18 cellular contexts compared by ENCODE assay signal in the genomic region with DNA sequence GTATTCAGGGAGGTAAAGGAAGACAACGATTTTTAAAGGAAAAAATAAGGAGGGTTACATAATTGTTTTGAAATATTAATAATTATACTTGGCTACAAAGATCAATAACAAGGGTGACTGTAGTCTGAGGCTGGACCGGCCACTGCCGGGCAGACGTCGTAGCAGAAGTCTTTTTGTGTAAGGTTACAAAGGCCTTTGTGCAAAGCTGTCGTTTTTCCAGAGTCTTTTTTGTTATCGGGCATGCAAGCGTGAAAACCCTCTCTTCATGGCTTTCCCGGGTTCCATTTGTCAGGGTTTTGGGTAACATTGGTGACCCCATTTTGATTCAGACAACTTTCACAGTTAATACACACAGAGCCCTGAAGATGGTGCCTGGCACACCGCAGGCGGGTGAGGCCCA. TPM values are rescaled to one million over a fixed set of nuclear protein-coding genes. Genes with fewer than 3 reads are reported as not detected.
DNase-seq lines count a peak whose midpoint lies in the region; ATAC-seq, FAIRE-seq and TF ChIP-seq lines count a peak whose summit lies in the region.
"Had no signal": no experiment of that assay in that cellular context is flagged by ENCODE, and none has a peak within 500 bp of the region (broad histone marks: within the 10 kb centered on the region; RNA-seq: fewer than 3 reads in every experiment).

No MANE protein-coding gene starts in this region.

- TF ChIP-seq POLR2A in GM12892 (IDR thresholded peaks at IDR 0.05; ENCODE audit: low read depth, low read length) (no peak), Peyer's patch (IDR thresholded peaks at IDR 0.05) (no peak)

- ATAC-seq in esophagus mucosa (no peak), HG03439 (IDR thresholded peaks at IDR 0.05; ENCODE audit: unreplicated experiment) (no peak)

- H2AFZ ChIP-seq in osteoblast (ENCODE audit: low read length) = no peak overlapping the region
- H2AFZ ChIP-seq: PC-9 had no signal

- H3K4me1 ChIP-seq in osteoblast (ENCODE audit: insufficient read depth, low read length) (no peaks in the 10 kb centered on the region), Peyer's patch (no peaks in the 10 kb centered on the region)

- peaks cover 27% of the 10 kb centered on the region for H3K79me2 ChIP-seq in osteoblast (ENCODE audit: insufficient read depth, low read length)

- peak overlapping the region; percentile 87 for H3K27ac ChIP-seq in caudate nucleus (ENCODE audit: low read depth, low read length)
- H3K27ac ChIP-seq in osteoblast (ENCODE audit: low read depth, low read length) = no peak overlapping the region
- H3K27ac ChIP-seq in Peyer's patch = no peak overlapping the region
- H3K27ac ChIP-seq: 22Rv1, PC-9 had no signal

- FAIRE-seq in GM12892 (lab: Jason Lieb, UNC) = no peak
- FAIRE-seq: H54 had no signal

- H3K36me3 ChIP-seq in osteoblast (ENCODE audit: insufficient read depth, low read length) = peaks cover 21% of the 10 kb centered on the region
- no peaks in the 10 kb centered on the region for H3K36me3 ChIP-seq in Peyer's patch

- H3K4me3 ChIP-seq in osteoblast (ENCODE audit: insufficient read depth, low read length) (no peak overlapping the region), Peyer's patch (no peak overlapping the region)
- H3K4me3 ChIP-seq: PC-9 had no signal

- TF ChIP-seq CTCF in osteoblast (IDR thresholded peaks at IDR 0.05; ENCODE audit: extremely low read depth, low read depth, low read length) = no peak
- TF ChIP-seq CTCF in Peyer's patch (IDR thresholded peaks at IDR 0.05) = no peak

- H3K4me2 ChIP-seq in osteoblast (ENCODE audit: insufficient read depth, low read length) = no peak overlapping the region
- H3K4me2 ChIP-seq: PC-9 had no signal

- H4K20me1 ChIP-seq in osteoblast (ENCODE audit: insufficient read depth, low read length) = no peaks in the 10 kb centered on the region

- H3K27me3 ChIP-seq in osteoblast (ENCODE audit: insufficient read depth, low read length) (no peaks in the 10 kb centered on the region), Peyer's patch (no peaks in the 10 kb centered on the region)

- H3K9me3 ChIP-seq in osteoblast (ENCODE audit: low read depth, low read length) (no peaks in the 10 kb centered on the region), Peyer's patch (no peaks in the 10 kb centered on the region)

- DNase-seq in Ammon's horn (ENCODE audit: low spot score) = peak; percentile 72
- DNase-seq in caudate nucleus (lab: John Stamatoyannopoulos, UW) = peak in 27 of 61 donors; percentile 4 to 61 (median 20)
- DNase-seq in hippocampal formation (lab: John Stamatoyannopoulos, UW) = peak; percentile 22 to 72
- peak; percentile 15 for DNase-seq in osteoblast (ENCODE audit: insufficient read length, low spot score, missing footprints)
- DNase-seq in GM12892 (ENCODE audit: insufficient read length) = no peak
- no peak for DNase-seq in Peyer's patch
- DNase-seq: AML-193, DMS79 treated with DMSO at 0.1 percent for 48 hours, NCI-H1105 treated with DMSO at 0.1 percent for 48 hours, NCI-H187 treated with DMSO at 0.1 percent for 48 hours, NCI-H2227 treated with DMSO at 0.1 percent for 48 hours, NCI-H510A treated with DMSO at 0.1 percent for 48 hours, NCI-H774, PC-9 had no signal

RNA-seq across cellular contexts. Expression of a gene that starts 31.4 kb away (rescaled TPM):
- 14.7 and 16.3 TPM in 2 replicates for total RNA-seq in osteoblast
- 6.1 TPM for total RNA-seq in esophagus mucosa
- polyA plus RNA-seq in GM12892 (2012; ENCODE audit: missing spikeins) = 1.3 TPM
- total RNA-seq in Peyer's patch = 10 to 100 TPM in 1 of 4 donors, 1 to 10 TPM in 3; 1.4 to 29.7 (median 4.6) TPM

RNA-seq across cellular contexts. Expression of a gene that starts 44.2 kb away (rescaled TPM):
- 10.3 and 15.6 TPM in 2 replicates for total RNA-seq in osteoblast
- 10.4 TPM for total RNA-seq in esophagus mucosa
- polyA plus RNA-seq in GM12892 (2012; ENCODE audit: missing spikeins) = 27.1 TPM
- 10 to 100 TPM; 23.4 to 64.4 (median 33.2) TPM for total RNA-seq in Peyer's patch

Comparison
In these comparisons a context has a peak if more than half of its experiments do, and no peak if none do; other contexts are left out.
1. DNase-seq: peak in Ammon's horn (single experiment), hippocampal formation (2 of 2) and osteoblast (single experiment); none in GM12892 (single experiment) and Peyer's patch (0 of 3).